18 cellular contexts compared by ENCODE assay signal in the genomic region with DNA sequence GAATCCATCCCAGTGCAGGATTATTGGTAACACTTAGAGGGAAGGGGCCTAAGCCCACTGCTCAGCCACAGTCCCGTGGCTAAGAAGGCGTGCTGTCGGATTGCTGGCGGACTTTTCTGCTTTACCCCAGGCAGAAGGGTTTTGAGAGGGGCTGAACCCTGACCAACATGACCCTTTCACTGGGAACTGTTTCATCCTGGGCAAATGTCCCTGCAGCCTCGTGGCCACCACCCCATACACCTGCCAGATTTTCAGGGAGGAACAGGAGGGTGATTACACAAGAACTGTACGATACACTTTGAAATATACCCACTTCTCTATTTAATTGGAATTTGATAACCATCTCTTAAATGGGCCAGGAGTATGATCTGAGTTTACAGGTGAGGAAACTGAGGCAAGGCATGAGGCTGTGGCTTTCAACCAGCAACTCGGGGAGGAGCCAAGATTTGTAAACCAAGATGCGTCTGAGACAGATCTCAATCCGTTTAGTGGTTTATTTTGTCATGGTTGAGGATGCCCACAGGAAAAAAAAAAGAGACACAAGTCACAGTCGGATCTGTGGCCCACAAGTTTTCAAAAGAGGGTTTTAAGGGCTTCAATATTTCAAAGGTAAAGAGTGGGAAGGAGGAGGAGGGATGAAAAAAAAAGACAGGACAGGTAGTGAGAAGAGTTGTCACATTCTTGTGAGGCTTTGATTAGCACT. TPM values are rescaled to one million over a fixed set of nuclear protein-coding genes. Genes with fewer than 3 reads are reported as not detected.
DNase-seq lines count a peak whose midpoint lies in the region; ATAC-seq and TF ChIP-seq lines count a peak whose summit lies in the region.
"Had no signal": no experiment of that assay in that cellular context is flagged by ENCODE, and none has a peak within 500 bp of the region (broad histone marks: within the 10 kb centered on the region; RNA-seq: fewer than 3 reads in every experiment).

No MANE protein-coding gene starts in this region.

- H3K4me1 ChIP-seq in OCI-LY7 (ENCODE audit: insufficient read depth, low read length, poor library complexity, severe bottlenecking) (peaks cover 20% of the 10 kb centered on the region), thymus (ENCODE audit: control insufficient read depth, insufficient read depth, low read length) (peaks cover 24% of the 10 kb centered on the region), tibial artery (no peaks in the 10 kb centered on the region)

- H3K4me3 Mint-ChIP-seq in stimulated activated naive CD8-positive, alpha-beta T cell treated with anti-CD3 and anti-CD28 coated beads, Interleukin-15, amount 100 ng/mL, for 72 hours = peak overlapping the region; percentile 44 to 54
- no peak overlapping the region for H3K4me3 Mint-ChIP-seq in dendritic cell treated with granulocyte-macrophage colony-stimulating factor and Interleukin-4, amounts not matched to agents 40 ng/mL and 50 ng/mL, for 4 days

- no peaks in the 10 kb centered on the region for H3K27me3 Mint-ChIP-seq in stimulated activated naive CD8-positive, alpha-beta T cell treated with anti-CD3 and anti-CD28 coated beads, Interleukin-15, amount 100 ng/mL, for 72 hours
- no peaks in the 10 kb centered on the region for H3K27me3 Mint-ChIP-seq in dendritic cell treated with granulocyte-macrophage colony-stimulating factor and Interleukin-4, amounts not matched to agents 40 ng/mL and 50 ng/mL, for 4 days

- H3K9me3 ChIP-seq in OCI-LY7 (ENCODE audit: low read length) = peaks cover 21% of the 10 kb centered on the region
- no peaks in the 10 kb centered on the region for H3K9me3 ChIP-seq in thymus (ENCODE audit: control insufficient read depth)
- H3K9me3 ChIP-seq in tibial artery = no peaks in the 10 kb centered on the region
- H3K9me3 ChIP-seq: left ventricle myocardium inferior had no signal

- ATAC-seq in stimulated activated naive CD8-positive, alpha-beta T cell treated with anti-CD3 and anti-CD28 coated beads, Interleukin-15, amount 100 ng/mL, for 72 hours = peak; percentile 28
- no peak for ATAC-seq in stimulated activated naive CD8-positive, alpha-beta T cell treated with anti-CD3 and anti-CD28 coated beads, Interleukin-15, Interleukin-2, amounts not matched to agents 100 U/mL and 50 U/mL, for 24 hours
- ATAC-seq in HG02938 (IDR thresholded peaks at IDR 0.05; ENCODE audit: unreplicated experiment) = no peak
- ATAC-seq: heart left ventricle had no signal

- peak in 1 of 2 donors; percentile 24 for DNase-seq in stimulated activated naive CD8-positive, alpha-beta T cell treated with anti-CD3 and anti-CD28 coated beads, Interleukin-15, amount 100 ng/mL, for 72 hours
- no peak for DNase-seq in stimulated activated naive CD8-positive, alpha-beta T cell treated with anti-CD3 and anti-CD28 coated beads, Interleukin-15, Interleukin-2, amounts not matched to agents 100 U/mL and 50 U/mL, for 24 hours
- DNase-seq in OCI-LY7 (ENCODE audit: low spot score) (no peak), tibial artery (no peak), NCI-H2196 treated with DMSO at 0.1 percent for 48 hours (lab: John Stamatoyannopoulos, UW; ENCODE audit: unreplicated experiment) (no peak)
- DNase-seq: activated CD4-positive, alpha-beta T cell treated with anti-CD3 and anti-CD28 coated beads for 48 hours; brain microvascular endothelial cell; Calu3; HCEC 1CT; heart left ventricle; left ventricle myocardium inferior; NCI-H524; stimulated activated CD4-positive, alpha-beta T cell treated with anti-CD3 and anti-CD28 coated beads, Interleukin-4, amount 100 ng/mL, for 24 hours had no signal

- H3K36me3 ChIP-seq in OCI-LY7 (ENCODE audit: insufficient read depth, low read length) (no peaks in the 10 kb centered on the region), thymus (ENCODE audit: control insufficient read depth, insufficient read depth) (no peaks in the 10 kb centered on the region), tibial artery (no peaks in the 10 kb centered on the region)
- H3K36me3 ChIP-seq: brain microvascular endothelial cell, heart left ventricle, left ventricle myocardium inferior had no signal

- no peak overlapping the region for H3K27ac ChIP-seq in OCI-LY7 (ENCODE audit: low read depth, low read length, poor library complexity, severe bottlenecking)
- peak overlapping the region; percentile 25 for H3K27ac ChIP-seq in thymus (ENCODE audit: low read depth)
- no peak overlapping the region for H3K27ac ChIP-seq in tibial artery
- H3K27ac ChIP-seq: brain microvascular endothelial cell, left ventricle myocardium inferior had no signal

- H3K27me3 ChIP-seq in thymus (ENCODE audit: control insufficient read depth, insufficient read depth) (no peaks in the 10 kb centered on the region), tibial artery (no peaks in the 10 kb centered on the region)
- H3K27me3 ChIP-seq: brain microvascular endothelial cell, heart left ventricle had no signal

- 65% methylated on average over 10 of the region's 10 CpGs for WGBS in thymus

- intact Hi-C loops in OCI-LY7 (cut with micrococcal nuclease; ENCODE audit: unreplicated experiment) (no loop called here), tibial artery (cut with DNase I; ENCODE audit: low total_unique reads) (no loop called here)
- intact Hi-C loops in dendritic cell treated with granulocyte-macrophage colony-stimulating factor and Interleukin-4, amounts not matched to agents 40 ng/mL and 50 ng/mL, for 4 days (cut with micrococcal nuclease) = no loop called here

- H3K9me3 Mint-ChIP-seq in stimulated activated naive CD8-positive, alpha-beta T cell treated with anti-CD3 and anti-CD28 coated beads, Interleukin-15, amount 100 ng/mL, for 72 hours = peaks cover 7 to 27% of the 10 kb centered on the region in 2 donors
- H3K9me3 Mint-ChIP-seq in dendritic cell treated with granulocyte-macrophage colony-stimulating factor and Interleukin-4, amounts not matched to agents 40 ng/mL and 50 ng/mL, for 4 days = no peaks in the 10 kb centered on the region

- H3K79me2 ChIP-seq in OCI-LY7 (ENCODE audit: insufficient read depth, low read depth, low read length) = no peaks in the 10 kb centered on the region

- H2AFZ ChIP-seq in OCI-LY7 (ENCODE audit: low read length) = 0 out of 2 replicates have a peak overlapping the region, but pooled peaks have one; percentile 22

- no TSS peak for BruUV-seq in OCI-LY7 (replicated peaks; lab: Mats Ljungman, UMichigan)

- no peaks in the 10 kb centered on the region for H4K20me1 ChIP-seq in OCI-LY7 (ENCODE audit: insufficient read depth, low read length)

- peak overlapping the region in 1 of 2 donors; percentile 68 for H3K27ac Mint-ChIP-seq in stimulated activated naive CD8-positive, alpha-beta T cell treated with anti-CD3 and anti-CD28 coated beads, Interleukin-15, amount 100 ng/mL, for 72 hours
- H3K27ac Mint-ChIP-seq in dendritic cell treated with granulocyte-macrophage colony-stimulating factor and Interleukin-4, amounts not matched to agents 40 ng/mL and 50 ng/mL, for 4 days = peak overlapping the region; percentile 49

- TF ChIP-seq CTCF in OCI-LY7 (conservative IDR thresholded peaks at IDR 0.05; ENCODE audit: low read length) (no peak), tibial artery (IDR thresholded peaks at IDR 0.05) (no peak)

- H3K4me2 ChIP-seq in OCI-LY7 (ENCODE audit: low read length) = no peak overlapping the region

- H3K4me3 ChIP-seq in OCI-LY7 (ENCODE audit: low read depth, low read length, poor library complexity, severe bottlenecking) (no peak overlapping the region), thymus (ENCODE audit: low read length) (no peak overlapping the region), tibial artery (no peak overlapping the region)
- H3K4me3 ChIP-seq: heart left ventricle, left ventricle myocardium inferior had no signal

- peaks cover 64% of the 10 kb centered on the region for H3K4me1 Mint-ChIP-seq in stimulated activated naive CD8-positive, alpha-beta T cell treated with anti-CD3 and anti-CD28 coated beads, Interleukin-15, amount 100 ng/mL, for 72 hours
- peaks cover 56% of the 10 kb centered on the region for H3K4me1 Mint-ChIP-seq in dendritic cell treated with granulocyte-macrophage colony-stimulating factor and Interleukin-4, amounts not matched to agents 40 ng/mL and 50 ng/mL, for 4 days (ENCODE audit: low read depth)

- CTCF ChIA-PET in OCI-LY7 (lab: Charles Lee; ENCODE audit: unreplicated experiment) = no interaction called here

- POLR2A ChIA-PET in OCI-LY7 (lab: Charles Lee) = no interaction called here

- no peaks in the 10 kb centered on the region for H3K36me3 Mint-ChIP-seq in dendritic cell treated with granulocyte-macrophage colony-stimulating factor and Interleukin-4, amounts not matched to agents 40 ng/mL and 50 ng/mL, for 4 days (ENCODE audit: low read depth)

- H3K9me2 ChIP-seq in OCI-LY7 (ENCODE audit: insufficient read depth, low read length) = no peaks in the 10 kb centered on the region

RNA-seq across cellular contexts. Expression of a gene that starts 6.1 kb away (rescaled TPM):
- total RNA-seq in OCI-LY7 (2014; rRNA removed; shearing (Covaris generic)) = 9.9 and 10.7 TPM in 2 replicates
- 14.4 and 19.6 TPM in 2 replicates for total RNA-seq in OCI-LY7 (2022)
- polyA plus RNA-seq in thymus = 42.6 TPM

RNA-seq across cellular contexts. Expression of a gene that starts 34.9 kb away (rescaled TPM):
- not detected in 2 replicates for total RNA-seq in OCI-LY7 (2014; rRNA removed; shearing (Covaris generic))
- not detected in 2 replicates for total RNA-seq in OCI-LY7 (2022)
- polyA plus RNA-seq in thymus = 53.0 TPM
- total RNA-seq: HT1080, mononuclear cell had no signal
